ENCODE assay signal across 7 cellular contexts in genomic region chr1:211916458-211916857, GRCh38.
DNase-seq lines count a peak whose midpoint lies in the region; ATAC-seq, FAIRE-seq and TF ChIP-seq lines count a peak whose summit lies in the region.
"Not testable (repeated sequence)": the region's sequence is repeated elsewhere in the genome, so short reads cannot be mapped to it uniquely, and the experiment has no call there.

No MANE protein-coding gene starts in this region.

- intact Hi-C loops in GM12878 (cut with micrococcal nuclease; ENCODE audit: unreplicated experiment) = not testable (repeated sequence)

- H3K79me2 ChIP-seq in GM12878 (ENCODE audit: control insufficient read depth, insufficient read depth, low read length) = not testable (repeated sequence)

- not testable (repeated sequence) for H3K4me3 ChIP-seq in A549, GM12878

- 83% methylated on average over 3 of the region's 3 CpGs for WGBS in A549 (ENCODE audit: missing lambda C conversion rate)
- WGBS in GM12878 (ENCODE audit: insufficient coverage, insufficient replicate concordance, low lambda C conversion rate, missing lambda C conversion rate) = 49% methylated on average over 3 of the region's 3 CpGs

- DNase-seq in A549 (ENCODE audit: low read depth in 1 of 2, low spot score in 1 of 2); HEK293T (ENCODE audit: extremely low spot score); GM12878 (ENCODE audit: low read depth, low spot score): not testable (repeated sequence)
- DNase-seq in Caki2 (ENCODE audit: low read depth) = peak; percentile 56
- DNase-seq in glomerular visceral epithelial cell (ENCODE audit: extremely low spot score) = peak; percentile 69
- DNase-seq in kidney glomerular epithelial cell (lab: John Stamatoyannopoulos, UW) = peak; percentile 35
- DNase-seq in renal cortical epithelial cell (ENCODE audit: low read depth) = peak; percentile 45

- TF ChIP-seq RAD21 in A549 (conservative IDR thresholded peaks at IDR 0.05 in 1 of 2, IDR thresholded peaks at IDR 0.05 in 1 of 2); GM12878 (IDR thresholded peaks at IDR 0.05; ENCODE audit: insufficient read depth, low read depth, low read length): not testable (repeated sequence)

- not testable (repeated sequence) for H3K36me3 ChIP-seq in GM12878 (ENCODE audit: control insufficient read depth in 2 of 2, insufficient read depth in 2 of 2, low read length in 1 of 2)

- peaks cover 65% of the 10 kb centered on the region for H3K4me1 ChIP-seq in A549
- not testable (repeated sequence) for H3K4me1 ChIP-seq in GM12878 (ENCODE audit: control insufficient read depth, insufficient read depth, low read length)

- SMC1A ChIA-PET in GM12878 (lab: Charles Lee; ENCODE audit: uncharacterized antibody, unreplicated experiment) = interaction anchor here (1.6 to 1.8 kb wide), 2 partner anchors 13 to 18 kb away, joined by 4 to 5 read pairs; no protein-coding TSS in a partner anchor

- not testable (repeated sequence) for BruUV-seq in GM12878 (replicated peaks; lab: Mats Ljungman, UMichigan)

- POLR2A ChIA-PET in A549 (lab: Yijun Ruan, JAX) = interaction anchor here (0.7 kb wide), 1 partner anchor 237 kb away, joined by 3 read pairs; no protein-coding TSS in a partner anchor
- POLR2A ChIA-PET in HEK293T (lab: Yijun Ruan, JAX); GM12878 (lab: Charles Lee): not testable (repeated sequence)

- not testable (repeated sequence) for H3K27me3 ChIP-seq in GM12878 (replicated peaks in 1 of 2; ENCODE audit: control insufficient read depth in 2 of 2, insufficient read depth in 2 of 2, low read length in 1 of 2)

- FAIRE-seq in A549 (lab: Jason Lieb, UNC); GM12878 (lab: Jason Lieb, UNC): not testable (repeated sequence)

- not testable (repeated sequence) for H3K9ac ChIP-seq in GM12878 (ENCODE audit: control insufficient read depth, insufficient read depth, low read length)

- H3K9me3 ChIP-seq in A549; GM12878 (replicated peaks; ENCODE audit: control insufficient read depth, insufficient read depth, low read length): not testable (repeated sequence)

- in situ Hi-C loops in Caki2 (cut with HindIII; ENCODE audit: low pct_unique_long_range_greater_than_20kb, low sequenced_read_pairs); GM12878 (cut with MboI): not testable (repeated sequence)

- RAD21 ChIA-PET in GM12878 (lab: Charles Lee; ENCODE audit: unreplicated experiment) = interaction anchor here (1.2 kb wide), 1 partner anchor 22 kb away, joined by 3 read pairs; no protein-coding TSS in a partner anchor

- not testable (repeated sequence) for TF ChIP-seq EP300 in A549 (IDR thresholded peaks at IDR 0.05); GM12878 (IDR thresholded peaks at IDR 0.05; ENCODE audit: borderline replicate concordance in 1 of 2, control insufficient read depth in 1 of 2, low read depth in 2 of 2, low read length in 2 of 2)

- TF ChIP-seq POLR2A in A549 (IDR thresholded peaks at IDR 0.05; ENCODE audit: low read length); GM12878 (IDR thresholded peaks at IDR 0.05; ENCODE audit: low read depth, low read length): not testable (repeated sequence)

- not testable (repeated sequence) for H4K20me1 ChIP-seq in GM12878 (ENCODE audit: control insufficient read depth, insufficient read depth)

- peak overlapping the region; percentile 84; the same call in 1 of the 3 replicates for H3K4me2 ChIP-seq in A549
- not testable (repeated sequence) for H3K4me2 ChIP-seq in GM12878 (ENCODE audit: control insufficient read depth, insufficient read depth)

- peak overlapping the region; percentile 95 for H3K27ac ChIP-seq in A549
- not testable (repeated sequence) for H3K27ac ChIP-seq in GM12878 (ENCODE audit: control insufficient read depth, insufficient read depth)

- CTCF ChIA-PET in A549 (lab: Yijun Ruan, JAX) = interaction anchor here (0.8 to 2.0 kb wide), 4 partner anchors 10 to 218 kb away, joined by 3 to 9 read pairs (median 6); no protein-coding TSS in a partner anchor
- CTCF ChIA-PET in HEK293T (lab: Yijun Ruan, JAX); GM12878 (lab: Yijun Ruan, JAX): not testable (repeated sequence)

- not testable (repeated sequence) for TF ChIP-seq CTCF in A549 (IDR thresholded peaks at IDR 0.05); GM12878 (IDR thresholded peaks at IDR 0.05 in 2 of 3, conservative IDR thresholded peaks at IDR 0.05 in 1 of 3; ENCODE audit: control insufficient read depth in 2 of 3, extremely low read depth in 1 of 3, insufficient read depth in 1 of 3, low read depth in 3 of 3, low read length in 3 of 3)

- not testable (repeated sequence) for H2AFZ ChIP-seq in GM12878 (ENCODE audit: control insufficient read depth, low read depth, low read length)

- ATAC-seq in A549, GM12878: not testable (repeated sequence)

TF ChIP-seq in HEK293T, 16 proteins besides CTCF, POLR2A, EP300 and RAD21:
- TF ChIP-seq PKNOX1 (IDR thresholded peaks at IDR 0.05) = peak; percentile 29; the same call in 1 of the 2 replicates

TF ChIP-seq in GM12878, 131 proteins besides CTCF, POLR2A, EP300 and RAD21:
- peak; percentile 27; the same call in 1 of the 2 replicates for TF ChIP-seq PKNOX1 (IDR thresholded peaks at IDR 0.05)
